Comparison of ENCODE assay signal across 22 cellular contexts in the genomic region with DNA sequence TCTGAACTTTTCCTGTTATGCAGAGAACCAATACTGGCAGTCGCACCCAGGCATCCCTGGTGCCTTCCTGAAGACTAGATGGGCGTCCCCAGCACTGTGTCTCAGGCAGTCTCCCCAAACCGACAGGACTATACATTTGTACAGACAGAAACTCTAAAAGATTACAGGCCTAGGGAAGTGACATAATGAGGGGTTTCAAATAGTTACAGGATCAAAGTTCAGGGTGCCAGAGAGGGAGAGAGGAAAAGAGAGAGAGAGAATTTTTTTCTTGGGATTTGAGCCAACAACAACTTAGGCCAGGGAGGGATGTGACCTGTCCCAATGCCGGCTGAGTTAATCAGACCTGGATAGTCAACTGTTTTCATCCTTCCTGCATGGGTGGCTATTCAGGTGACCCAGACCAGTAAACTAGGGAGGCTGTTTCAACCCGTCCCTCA. TPM values are rescaled to one million over a fixed set of nuclear protein-coding genes. Genes with fewer than 3 reads are reported as not detected.
A peak's percentile ranks its signal among the peaks of the same experiment; 100 is the strongest.
DNase-seq lines count a peak whose midpoint lies in the region; ATAC-seq and TF ChIP-seq lines count a peak whose summit lies in the region.
"Had no signal": no experiment of that assay in that cellular context is flagged by ENCODE, and none has a peak within 500 bp of the region (broad histone marks: within the 10 kb centered on the region; RNA-seq: fewer than 3 reads in every experiment).

No MANE protein-coding gene starts in this region.

- no peaks in the 10 kb centered on the region for H3K27me3 ChIP-seq in GM23338 (ENCODE audit: insufficient read depth)
- no peaks in the 10 kb centered on the region for H3K27me3 ChIP-seq in left ventricle myocardium inferior (ENCODE audit: low read depth)
- H3K27me3 ChIP-seq in neural progenitor cell: no peaks in the 10 kb centered on the region
- H3K27me3 ChIP-seq in adrenal gland: no peaks in the 10 kb centered on the region
- H3K27me3 ChIP-seq: SJCRH30 had no signal

- H3K4me1 ChIP-seq in GM23338 (ENCODE audit: insufficient read depth): no peaks in the 10 kb centered on the region
- peaks cover 7% of the 10 kb centered on the region for H3K4me1 ChIP-seq in left ventricle myocardium inferior
- no peaks in the 10 kb centered on the region for H3K4me1 ChIP-seq in neural progenitor cell
- H3K4me1 ChIP-seq in adrenal gland (replicated peaks in 1 of 2): no peaks in the 10 kb centered on the region
- H3K4me1 ChIP-seq: SJCRH30 had no signal

- H3K79me2 ChIP-seq in GM23338 (replicated peaks; ENCODE audit: insufficient read depth) (no peaks in the 10 kb centered on the region), neural progenitor cell (ENCODE audit: low read depth) (no peaks in the 10 kb centered on the region)

- WGBS in adrenal gland, 4 donors: 69 to 80% (median 71%) methylated on average over 5 of the region's 5 CpGs

- no peak overlapping the region for H3K9ac ChIP-seq in neural progenitor cell
- H3K9ac ChIP-seq: GM23248 had no signal

- H2AFZ ChIP-seq in GM23338 (peak overlapping the region; percentile 88), neural progenitor cell (replicated peaks) (peak overlapping the region; percentile 31)
- H2AFZ ChIP-seq: GM23248 had no signal

- TF ChIP-seq CTCF in GM23338 (conservative IDR thresholded peaks at IDR 0.05; ENCODE audit: low read depth in 2 of 2) (no peak), left ventricle myocardium inferior (IDR thresholded peaks at IDR 0.05; ENCODE audit: borderline replicate concordance) (no peak), neural progenitor cell (IDR thresholded peaks at IDR 0.05) (no peak), adrenal gland (IDR thresholded peaks at IDR 0.05) (no peak)

- H3K36me3 Mint-ChIP-seq in GM23338 (ENCODE audit: low read depth): no peaks in the 10 kb centered on the region
- peaks cover 8% of the 10 kb centered on the region for H3K36me3 Mint-ChIP-seq in T-helper 17 cell (ENCODE audit: low read depth)
- no peaks in the 10 kb centered on the region for H3K36me3 Mint-ChIP-seq in neural progenitor cell

- no peak for TF ChIP-seq POLR2A in adrenal gland (IDR thresholded peaks at IDR 0.05)

- H3K4me1 Mint-ChIP-seq in GM23338 (peaks cover 4% of the 10 kb centered on the region; the same call in 1 of the 3 replicates), T-helper 17 cell (peaks cover 2% of the 10 kb centered on the region), neural progenitor cell (peaks cover 3% of the 10 kb centered on the region)

- DNase-seq in GM23338 (ENCODE audit: low spot score) (no peak), T-helper 17 cell (no peak), left ventricle myocardium inferior (no peak), neural progenitor cell (ENCODE audit: low spot score) (no peak), adrenal gland (no peak), medulla oblongata (ENCODE audit: extremely low spot score) (no peak)
- DNase-seq: DMS 273 treated with DMSO at 0.1 percent for 48 hours; GDM1; GM23248; IMR-90; Kasumi-1; MM.1S; NCI-H1092 treated with DMSO at 0.1 percent for 48 hours; NCI-H1694 treated with DMSO at 0.1 percent for 48 hours; NCI-H2107; NCI-H446; NK-92 treated with Interleukin-12 subunit alpha and Interleukin-12 subunit beta, amount 100 ng/mL, for 24 hours; RPMI8226; SJCRH30 had no signal

- H3K27ac Mint-ChIP-seq in GM23338 (no peak overlapping the region), T-helper 17 cell (peak overlapping the region; percentile 66), neural progenitor cell (no peak overlapping the region)

- peaks cover 6% of the 10 kb centered on the region for H3K27me3 Mint-ChIP-seq in GM23338 (ENCODE audit: insufficient read depth, low read depth, poor library complexity)
- H3K27me3 Mint-ChIP-seq in T-helper 17 cell: peaks cover 38% of the 10 kb centered on the region
- peaks cover 3% of the 10 kb centered on the region for H3K27me3 Mint-ChIP-seq in neural progenitor cell (ENCODE audit: insufficient read depth, low read depth)

- ATAC-seq in GM23338 (no peak), T-helper 17 cell (no peak), HG02884 (IDR thresholded peaks at IDR 0.05; ENCODE audit: unreplicated experiment) (no peak)
- ATAC-seq: GM12878 had no signal

- intact Hi-C loops in left ventricle myocardium inferior (cut with micrococcal nuclease): no loop called here
- intact Hi-C loops in adrenal gland (cut with DNase I): no loop called here

- H3K36me3 ChIP-seq in GM23338 (ENCODE audit: insufficient read depth) (no peaks in the 10 kb centered on the region), left ventricle myocardium inferior (no peaks in the 10 kb centered on the region), neural progenitor cell (no peaks in the 10 kb centered on the region), adrenal gland (replicated peaks in 1 of 2) (no peaks in the 10 kb centered on the region)
- H3K36me3 ChIP-seq: SJCRH30 had no signal

- no peaks in the 10 kb centered on the region for H3K9me3 Mint-ChIP-seq in GM23338
- no peaks in the 10 kb centered on the region for H3K9me3 Mint-ChIP-seq in neural progenitor cell

- no peak overlapping the region for H3K4me2 ChIP-seq in GM23338
- no peak overlapping the region for H3K4me2 ChIP-seq in neural progenitor cell

- H3K27ac ChIP-seq in GM23338 (ENCODE audit: low read depth) (no peak overlapping the region), left ventricle myocardium inferior (replicated peaks) (peak overlapping the region; percentile 80), neural progenitor cell (no peak overlapping the region), adrenal gland (no peak overlapping the region)
- H3K27ac ChIP-seq: C4-2B, GM23248, SJCRH30 had no signal

- no peaks in the 10 kb centered on the region for H3K9me2 ChIP-seq in GM23338 (ENCODE audit: insufficient read depth)

- no peaks in the 10 kb centered on the region for H3K9me3 ChIP-seq in T-helper 17 cell (ENCODE audit: control insufficient read depth, low read length, poor library complexity, severe bottlenecking)
- H3K9me3 ChIP-seq in left ventricle myocardium inferior (replicated peaks): no peaks in the 10 kb centered on the region
- no peaks in the 10 kb centered on the region for H3K9me3 ChIP-seq in neural progenitor cell (ENCODE audit: low read depth)
- H3K9me3 ChIP-seq in adrenal gland (replicated peaks in 1 of 3): no peaks in the 10 kb centered on the region
- H3K9me3 ChIP-seq: SJCRH30 had no signal

- no peak overlapping the region for H3K4me3 ChIP-seq in GM23338
- peak overlapping the region; percentile 49 for H3K4me3 ChIP-seq in left ventricle myocardium inferior
- no peak overlapping the region for H3K4me3 ChIP-seq in neural progenitor cell
- no peak overlapping the region for H3K4me3 ChIP-seq in adrenal gland
- H3K4me3 ChIP-seq: GM12878, GM23248, SJCRH30 had no signal

- H3K4me3 Mint-ChIP-seq in GM23338 (no peak overlapping the region), T-helper 17 cell (no peak overlapping the region), neural progenitor cell (no peak overlapping the region)

- H3F3A ChIP-seq in GM23338 (replicated peaks; ENCODE audit: low read depth) (no peaks in the 10 kb centered on the region), neural progenitor cell (ENCODE audit: low read depth) (no peaks in the 10 kb centered on the region)

- no peaks in the 10 kb centered on the region for H4K20me1 ChIP-seq in GM23338 (replicated peaks; ENCODE audit: insufficient read depth)
- no peaks in the 10 kb centered on the region for H4K20me1 ChIP-seq in neural progenitor cell (ENCODE audit: low read depth)

RNA-seq across cellular contexts. Expression of gene GMFB, which starts 9.3 kb away (rescaled TPM):
- 88.3 and 94.3 TPM in 2 replicates for total RNA-seq in GM23338 (2014; rRNA removed; shearing (Covaris generic))
- polyA plus RNA-seq in GM23338 (2016; fragmentation: Nextera tagmentation; extraction: Ambion mirVana): 44.4 and 56.5 TPM in 2 replicates
- 10 to 100 TPM; 25.4 to 42.5 TPM for total RNA-seq in T-helper 17 cell
- total RNA-seq in left ventricle myocardium inferior: 23.4 TPM
- total RNA-seq in neural progenitor cell (ENCODE audit: low replicate concordance): 108 and 172 TPM in 2 replicates
- total RNA-seq in adrenal gland: 10 to 100 TPM; 22.0 to 54.4 (median 45.5) TPM
- 10 to 100 TPM in 2 of 3 donors, 1 to 10 TPM in 1; 8.2 to 53.6 (median 21.2) TPM for polyA plus RNA-seq in adrenal gland

RNA-seq across cellular contexts. Expression of gene CGRRF1, which starts 11.6 kb away (rescaled TPM):
- total RNA-seq in GM23338 (2014; rRNA removed; shearing (Covaris generic)): 18.8 and 20.7 TPM in 2 replicates
- polyA plus RNA-seq in GM23338 (2016; fragmentation: Nextera tagmentation; extraction: Ambion mirVana) (23.0 and 28.3 TPM in 2 replicates), adrenal gland (10 to 100 TPM; 16.8 to 26.9 (median 23.4) TPM)
- total RNA-seq in T-helper 17 cell (10 to 100 TPM; 28.3 to 35.8 TPM), left ventricle myocardium inferior (21.3 TPM), neural progenitor cell (ENCODE audit: low replicate concordance) (29.6 and 36.1 TPM in 2 replicates), adrenal gland (10 to 100 TPM in 7 of 8 donors, 1 to 10 TPM in 1; 9.4 to 22.9 (median 18.3) TPM)

RNA-seq across cellular contexts. Expression of gene CNIH1, which starts 56.9 kb away (rescaled TPM):
- total RNA-seq in GM23338 (2014; rRNA removed; shearing (Covaris generic)): 172 and 197 TPM in 2 replicates
- polyA plus RNA-seq in GM23338 (2016; fragmentation: Nextera tagmentation; extraction: Ambion mirVana) (135 and 141 TPM in 2 replicates), adrenal gland (100 to 1,000 TPM in 1 of 3 donors, 10 to 100 TPM in 2; 24.5 to 328 (median 30.6) TPM)
- total RNA-seq in T-helper 17 cell (10 to 100 TPM; 46.8 to 48.3 TPM), left ventricle myocardium inferior (89.0 TPM), neural progenitor cell (ENCODE audit: low replicate concordance) (192 and 205 TPM in 2 replicates), adrenal gland (100 to 1,000 TPM in 6 of 8 donors, 10 to 100 TPM in 2; 56.4 to 173 (median 115) TPM)
